ENCODE assay signal across 8 cellular contexts in genomic region chr12:12726543-12727093, GRCh38. TPM values are rescaled to one million over a fixed set of nuclear protein-coding genes. Genes with fewer than 3 reads are reported as not detected.
DNase-seq lines count a peak whose midpoint lies in the region; ATAC-seq and TF ChIP-seq lines count a peak whose summit lies in the region.

No MANE protein-coding gene starts in this region.

- H3K36me3 ChIP-seq in Caco-2 (ENCODE audit: control insufficient read depth, insufficient read depth, low read length) (no peaks in the 10 kb centered on the region), HUES64 (ENCODE audit: insufficient read depth, low read length) (peaks cover 7% of the 10 kb centered on the region), iPS-20b (ENCODE audit: insufficient read depth, low read depth, low read length) (peaks cover 10% of the 10 kb centered on the region; the same call in 1 of the 2 replicates)

- BruUV-seq in Caco-2 (replicated peaks; lab: Mats Ljungman, UMichigan), result TSS peak; percentile 51

- no peak for DNase-seq in Caco-2
- DNase-seq in activated naive CD4-positive, alpha-beta T cell treated with anti-CD3 and anti-CD28 coated beads, Interleukin-2, amount 50 U/mL, for 72 hours (ENCODE audit: low spot score in 2 of 2), result no peak
- no peak for DNase-seq in stimulated activated naive CD8-positive, alpha-beta T cell treated with anti-CD3 and anti-CD28 coated beads, Interleukin-15, amount 100 ng/mL, for 72 hours
- no peak for DNase-seq in activated effector memory CD4-positive, alpha-beta T cell treated with Interleukin-2 at 50 U/mL for 16 hours
- no peak for DNase-seq in stimulated activated CD4-positive, alpha-beta T cell treated with anti-CD3 and anti-CD28 coated beads, Interleukin-4, amount 100 ng/mL, for 4 hours

- peak overlapping the region; percentile 92 for H3K27ac Mint-ChIP-seq in Caco-2 (ENCODE audit: unreplicated experiment)
- peak overlapping the region; percentile 97 to 99 for H3K27ac Mint-ChIP-seq in activated naive CD4-positive, alpha-beta T cell treated with anti-CD3 and anti-CD28 coated beads, Interleukin-2, amount 50 U/mL, for 72 hours
- peak overlapping the region; percentile 99 to 100 for H3K27ac Mint-ChIP-seq in stimulated activated naive CD8-positive, alpha-beta T cell treated with anti-CD3 and anti-CD28 coated beads, Interleukin-15, amount 100 ng/mL, for 72 hours

- peaks cover 43% of the 10 kb centered on the region for H3K36me3 Mint-ChIP-seq in Caco-2 (ENCODE audit: insufficient read depth, unreplicated experiment)
- H3K36me3 Mint-ChIP-seq in activated naive CD4-positive, alpha-beta T cell treated with anti-CD3 and anti-CD28 coated beads, Interleukin-2, amount 50 U/mL, for 72 hours, result peaks cover 27 to 49% of the 10 kb centered on the region in 2 donors

- POLR2A ChIA-PET in Caco-2 (lab: Charles Lee), result interaction anchor here (0.5 to 1.2 kb wide), 5 partner anchors 11 to 253 kb away, joined by 3 to 6 read pairs (median 4); no protein-coding TSS in a partner anchor

- peaks cover 8% of the 10 kb centered on the region for H3K4me1 Mint-ChIP-seq in Caco-2 (ENCODE audit: low read depth, unreplicated experiment)
- peaks cover 42% of the 10 kb centered on the region for H3K4me1 Mint-ChIP-seq in stimulated activated naive CD8-positive, alpha-beta T cell treated with anti-CD3 and anti-CD28 coated beads, Interleukin-15, amount 100 ng/mL, for 72 hours

- no peak overlapping the region for H3K27ac ChIP-seq in HUES64 (ENCODE audit: low read depth, low read length)
- H3K27ac ChIP-seq in iPS-20b (ENCODE audit: low read length), result no peak overlapping the region

- CTCF ChIA-PET in Caco-2 (lab: Charles Lee), result interaction anchor here (2.4 kb wide), 1 partner anchor 10 kb away, joined by 33 read pairs; no protein-coding TSS in a partner anchor

- peaks cover 17% of the 10 kb centered on the region for H3K4me1 ChIP-seq in Caco-2
- H3K4me1 ChIP-seq in HUES64 (ENCODE audit: insufficient read depth, low read length), result peaks cover 18% of the 10 kb centered on the region
- H3K4me1 ChIP-seq in iPS-20b (ENCODE audit: insufficient read depth, low read length), result no peaks in the 10 kb centered on the region

- no peaks in the 10 kb centered on the region for H3K9me3 ChIP-seq in Caco-2
- H3K9me3 ChIP-seq in HUES64 (ENCODE audit: insufficient read depth, low read depth, low read length), result no peaks in the 10 kb centered on the region
- H3K9me3 ChIP-seq in iPS-20b (ENCODE audit: insufficient read depth, low read depth, low read length), result no peaks in the 10 kb centered on the region

- H3K4me3 Mint-ChIP-seq in Caco-2 (ENCODE audit: unreplicated experiment), result peak overlapping the region; percentile 100
- peak overlapping the region; percentile 91 to 98 for H3K4me3 Mint-ChIP-seq in stimulated activated naive CD8-positive, alpha-beta T cell treated with anti-CD3 and anti-CD28 coated beads, Interleukin-15, amount 100 ng/mL, for 72 hours

- H3K27me3 ChIP-seq in Caco-2 (replicated peaks; ENCODE audit: control insufficient read depth, insufficient read depth, low read length), result no peaks in the 10 kb centered on the region
- H3K27me3 ChIP-seq in HUES64 (ENCODE audit: insufficient read depth, low read length), result peaks cover 28% of the 10 kb centered on the region
- H3K27me3 ChIP-seq in iPS-20b (ENCODE audit: insufficient read depth, low read length), result peaks cover 32% of the 10 kb centered on the region

- H3K9ac ChIP-seq in HUES64 (ENCODE audit: low read depth, low read length) (peak overlapping the region; percentile 91; the same call in 1 of the 2 replicates), iPS-20b (ENCODE audit: low read depth, low read length) (peak overlapping the region; percentile 84; the same call in 1 of the 2 replicates)

- no peak for TF ChIP-seq CTCF in Caco-2 (IDR thresholded peaks at IDR 0.05; ENCODE audit: insufficient read depth in 1 of 2, low read depth in 1 of 2, low read length in 1 of 2, severe bottlenecking in 1 of 2, unreplicated experiment in 1 of 2)

- 50% methylated on average over 6 of the region's 6 CpGs for WGBS in HUES64

- H3K4me3 ChIP-seq in Caco-2 (ENCODE audit: low read depth, low read length) (peak overlapping the region; percentile 92), HUES64 (ENCODE audit: low read length) (peak overlapping the region; percentile 88), iPS-20b (ENCODE audit: low read length) (peak overlapping the region; percentile 90)

- intact Hi-C loops in Caco-2 (cut with micrococcal nuclease; ENCODE audit: unreplicated experiment), result no loop called here

- ATAC-seq in activated naive CD4-positive, alpha-beta T cell treated with anti-CD3 and anti-CD28 coated beads, Interleukin-2, amount 50 U/mL, for 72 hours, result peak in 1 of 2 donors; percentile 12
- ATAC-seq in stimulated activated naive CD8-positive, alpha-beta T cell treated with anti-CD3 and anti-CD28 coated beads, Interleukin-15, amount 100 ng/mL, for 72 hours, result no peak
- no peak for ATAC-seq in HG02885 (IDR thresholded peaks at IDR 0.05; ENCODE audit: poor library complexity, unreplicated experiment)

- no peaks in the 10 kb centered on the region for H3K9me3 Mint-ChIP-seq in Caco-2 (ENCODE audit: unreplicated experiment)
- no peaks in the 10 kb centered on the region for H3K9me3 Mint-ChIP-seq in activated naive CD4-positive, alpha-beta T cell treated with anti-CD3 and anti-CD28 coated beads, Interleukin-2, amount 50 U/mL, for 72 hours
- no peaks in the 10 kb centered on the region for H3K9me3 Mint-ChIP-seq in stimulated activated naive CD8-positive, alpha-beta T cell treated with anti-CD3 and anti-CD28 coated beads, Interleukin-15, amount 100 ng/mL, for 72 hours

- H3K27me3 Mint-ChIP-seq in Caco-2 (ENCODE audit: insufficient read depth, unreplicated experiment), result no peaks in the 10 kb centered on the region
- H3K27me3 Mint-ChIP-seq in stimulated activated naive CD8-positive, alpha-beta T cell treated with anti-CD3 and anti-CD28 coated beads, Interleukin-15, amount 100 ng/mL, for 72 hours, result no peaks in the 10 kb centered on the region

RNA-seq across cellular contexts. Expression of gene CDKN1B, which starts 9.4 kb away (rescaled TPM):
- 107 and 115 TPM in 2 replicates for total RNA-seq in Caco-2 (2022)
- 12.7 TPM for polyA plus RNA-seq in HUES64 (2013, experiment 1 of 2)
- polyA plus RNA-seq in HUES64 (2013, experiment 2 of 2), result 19.9 TPM
- 10 to 100 TPM; 39.7 to 46.6 TPM for total RNA-seq in activated naive CD4-positive, alpha-beta T cell treated with anti-CD3 and anti-CD28 coated beads, Interleukin-2, amount 50 U/mL, for 72 hours

RNA-seq across cellular contexts. Expression of gene GPR19, which starts 30.6 kb away (rescaled TPM):
- total RNA-seq in Caco-2 (2022), result 8.4 and 9.8 TPM in 2 replicates
- polyA plus RNA-seq in HUES64 (2013, experiment 1 of 2), result 14.3 TPM
- polyA plus RNA-seq in HUES64 (2013, experiment 2 of 2), result 17.4 TPM
- 10 to 100 TPM; 24.8 to 27.5 TPM for total RNA-seq in activated naive CD4-positive, alpha-beta T cell treated with anti-CD3 and anti-CD28 coated beads, Interleukin-2, amount 50 U/mL, for 72 hours

RNA-seq across cellular contexts. Expression of gene APOLD1, which starts 58.8 kb away (rescaled TPM):
- total RNA-seq in Caco-2 (2022), result 4.1 and 4.7 TPM in 2 replicates
- polyA plus RNA-seq in HUES64 (2013, experiment 1 of 2), result 1.4 TPM
- 4.1 TPM for polyA plus RNA-seq in HUES64 (2013, experiment 2 of 2)
- total RNA-seq in activated naive CD4-positive, alpha-beta T cell treated with anti-CD3 and anti-CD28 coated beads, Interleukin-2, amount 50 U/mL, for 72 hours, result 1 to 10 TPM; 5.2 to 6.5 TPM
